7 cellular contexts compared by ENCODE assay signal in the genomic region with DNA sequence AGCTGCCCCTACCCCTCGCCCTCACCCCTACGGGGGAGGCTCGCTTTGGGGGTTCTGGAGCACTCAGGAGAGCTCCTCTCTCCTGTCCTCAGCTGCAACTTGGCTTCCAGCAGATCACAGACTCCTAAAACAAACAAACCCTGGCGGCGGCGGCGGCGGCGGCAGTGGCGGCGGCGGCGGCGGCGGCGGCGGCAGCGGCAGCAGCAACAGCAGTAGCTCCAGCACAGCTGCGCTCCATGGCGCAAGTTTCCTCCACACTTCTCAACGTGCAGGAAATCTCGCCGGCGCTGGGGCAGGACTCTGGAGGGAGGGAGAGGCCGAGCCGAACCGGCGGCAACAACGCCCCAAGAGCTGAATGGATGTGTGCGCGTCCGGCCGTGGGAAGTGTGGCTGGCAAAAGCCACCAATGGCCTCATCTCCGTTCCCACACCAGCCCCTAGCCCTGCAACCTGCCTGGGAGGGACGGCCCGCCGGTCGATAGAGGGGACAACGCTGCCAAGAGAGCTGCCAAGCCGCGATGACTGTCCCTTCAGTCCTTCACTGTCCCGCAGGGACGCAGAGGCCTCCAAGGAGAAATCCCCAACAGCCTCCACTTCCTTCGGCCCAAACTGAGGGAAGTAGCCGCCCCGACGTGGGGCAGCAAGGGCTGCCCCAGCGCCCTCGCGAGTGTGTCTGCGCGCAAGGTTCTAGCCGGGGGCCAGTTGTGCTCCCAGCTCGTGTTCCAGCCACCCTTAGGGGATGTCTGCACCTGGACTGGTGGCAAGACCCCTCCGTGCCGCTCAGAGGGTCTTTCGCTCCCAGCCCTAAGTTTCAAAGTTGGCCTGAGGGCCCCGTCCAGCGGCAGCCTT. TPM values are rescaled to one million over a fixed set of nuclear protein-coding genes. Genes with fewer than 3 reads are reported as not detected.
DNase-seq lines count a peak whose midpoint lies in the region; ATAC-seq and TF ChIP-seq lines count a peak whose summit lies in the region.

No MANE protein-coding gene starts in this region.

- H3K9me1 ChIP-seq in IMR-90 (ENCODE audit: insufficient read depth, low read length) = no peaks in the 10 kb centered on the region

- H3K9me3 ChIP-seq in IMR-90 (ENCODE audit: control insufficient read depth, insufficient read depth, low read length) (no peaks in the 10 kb centered on the region), mammary epithelial cell (replicated peaks; ENCODE audit: insufficient read depth, low read length) (no peaks in the 10 kb centered on the region), suprapubic skin (no peaks in the 10 kb centered on the region)
- H3K9me3 ChIP-seq in CD8-positive, alpha-beta memory T cell (ENCODE audit: low read length) = no peaks in the 10 kb centered on the region

- H4K91ac ChIP-seq in IMR-90 (ENCODE audit: insufficient read depth, low read depth, low read length) = no peak overlapping the region

- H3K4me1 ChIP-seq in IMR-90 (ENCODE audit: control insufficient read depth, insufficient read depth, low read length) (no peaks in the 10 kb centered on the region), mammary epithelial cell (ENCODE audit: insufficient read depth, low read length) (peaks cover 7% of the 10 kb centered on the region), suprapubic skin (peaks cover 3% of the 10 kb centered on the region)
- no peaks in the 10 kb centered on the region for H3K4me1 ChIP-seq in CD8-positive, alpha-beta memory T cell (ENCODE audit: insufficient read depth, low read length)

- no peak overlapping the region for H2BK5ac ChIP-seq in IMR-90 (ENCODE audit: low read depth, low read length, poor library complexity, severe bottlenecking)

- CTCF ChIA-PET in IMR-90 (lab: Yijun Ruan, JAX) = no interaction called here
- CTCF ChIA-PET in mammary epithelial cell (lab: Charles Lee; ENCODE audit: low non-redundant PET) = no interaction called here
- CTCF ChIA-PET in CD8-positive, alpha-beta memory T cell (lab: Charles Lee) = no interaction called here

- no peak overlapping the region for H2AK5ac ChIP-seq in IMR-90 (ENCODE audit: low read depth, low read length)

- H3K4ac ChIP-seq in IMR-90 (ENCODE audit: low read depth, low read length) = no peak overlapping the region; the same call in 1 of the 2 replicates

- BruUV-seq in IMR-90 (replicated peaks; lab: Mats Ljungman, UMichigan) (no TSS peak), mammary epithelial cell (replicated peaks; lab: Mats Ljungman, UMichigan) (no TSS peak)

- no peaks in the 10 kb centered on the region for H4K20me1 ChIP-seq in IMR-90 (ENCODE audit: insufficient read depth, low read length)
- H4K20me1 ChIP-seq in mammary epithelial cell (ENCODE audit: insufficient read depth, low read length) = no peaks in the 10 kb centered on the region

- no peak overlapping the region for H3K4me3 Mint-ChIP-seq in CD8-positive, alpha-beta memory T cell

- no peaks in the 10 kb centered on the region for H3K79me1 ChIP-seq in IMR-90 (ENCODE audit: low read depth in 1 of 2, low read length in 2 of 2)

- H3K4me2 ChIP-seq in IMR-90 (ENCODE audit: low read depth, low read length) (peak overlapping the region; percentile 82), mammary epithelial cell (ENCODE audit: insufficient read depth, low read depth, low read length) (peak overlapping the region; percentile 90)

- H3K27me3 ChIP-seq in IMR-90 (ENCODE audit: control insufficient read depth, insufficient read depth, low read length) = no peaks in the 10 kb centered on the region; the same call in 1 of the 2 replicates
- H3K27me3 ChIP-seq in mammary epithelial cell (ENCODE audit: insufficient read depth, low read length) = no peaks in the 10 kb centered on the region
- H3K27me3 ChIP-seq in kidney epithelial cell (ENCODE audit: control insufficient read depth, insufficient read depth, low read length) = no peaks in the 10 kb centered on the region
- H3K27me3 ChIP-seq in suprapubic skin = no peaks in the 10 kb centered on the region
- no peaks in the 10 kb centered on the region for H3K27me3 ChIP-seq in CD8-positive, alpha-beta memory T cell (ENCODE audit: insufficient read depth, low read length, poor library complexity, severe bottlenecking)

- no peak for TF ChIP-seq POLR2A in IMR-90 (IDR thresholded peaks at IDR 0.05; ENCODE audit: low read depth, low read length)
- no peak for TF ChIP-seq POLR2A in suprapubic skin (IDR thresholded peaks at IDR 0.05)

- H3K18ac ChIP-seq in IMR-90 (ENCODE audit: low read depth, low read length) = no peak overlapping the region

- TF ChIP-seq EP300 in suprapubic skin (IDR thresholded peaks at IDR 0.05) = no peak

- H3K56ac ChIP-seq in IMR-90 (ENCODE audit: extremely low read depth, insufficient read depth, low read length) = no peak overlapping the region

- H3K9me3 Mint-ChIP-seq in CD8-positive, alpha-beta memory T cell = peaks cover 0 to 1% (median 0%) of the 10 kb centered on the region in 5 donors

- H3K27ac Mint-ChIP-seq in CD8-positive, alpha-beta memory T cell = no peak overlapping the region

- TF ChIP-seq RAD21 in IMR-90 (IDR thresholded peaks at IDR 0.05; ENCODE audit: low read length) = no peak

- H4K8ac ChIP-seq in IMR-90 (ENCODE audit: low read depth in 2 of 2, low read length in 2 of 2) = no peak overlapping the region; a peak in 1 of 4 replicates

- ATAC-seq in IMR-90 (ENCODE audit: low read depth) (peak; percentile 61), GM21576 (IDR thresholded peaks at IDR 0.05; ENCODE audit: unreplicated experiment) (no peak)

- H3K36me3 Mint-ChIP-seq in CD8-positive, alpha-beta memory T cell = no peaks in the 10 kb centered on the region

- H3K4me3 ChIP-seq in IMR-90 (ENCODE audit: insufficient read depth, low read depth, low read length) (peak overlapping the region; percentile 50), mammary epithelial cell (replicated peaks in 1 of 3; ENCODE audit: insufficient read depth in 1 of 3, low read depth in 2 of 3, low read length in 3 of 3) (peak overlapping the region; percentile 19 to 54 (median 39)), kidney epithelial cell (ENCODE audit: low read depth, low read length) (peak overlapping the region; percentile 54), suprapubic skin (peak overlapping the region; percentile 56)
- H3K4me3 ChIP-seq in CD8-positive, alpha-beta memory T cell (ENCODE audit: low read length) = no peak overlapping the region

- H3K36me3 ChIP-seq in IMR-90 (ENCODE audit: control insufficient read depth, insufficient read depth, low read length) (no peaks in the 10 kb centered on the region), mammary epithelial cell (ENCODE audit: insufficient read depth, low read length) (no peaks in the 10 kb centered on the region), kidney epithelial cell (ENCODE audit: control insufficient read depth, insufficient read depth, low read length) (no peaks in the 10 kb centered on the region), suprapubic skin (no peaks in the 10 kb centered on the region)
- H3K36me3 ChIP-seq in CD8-positive, alpha-beta memory T cell (ENCODE audit: insufficient read depth, low read length) = no peaks in the 10 kb centered on the region

- H3K9ac ChIP-seq in IMR-90 (ENCODE audit: low read depth, low read length) (peak overlapping the region; percentile 20), mammary epithelial cell (ENCODE audit: insufficient read depth, low read length) (no peak overlapping the region)

- no peak overlapping the region for H3K23ac ChIP-seq in IMR-90 (ENCODE audit: low read depth, low read length)

- H2BK120ac ChIP-seq in IMR-90 (ENCODE audit: low read depth, low read length) = no peak overlapping the region

- H2BK15ac ChIP-seq in IMR-90 (ENCODE audit: low read depth, low read length) = no peak overlapping the region

- no peaks in the 10 kb centered on the region for H3K79me2 ChIP-seq in mammary epithelial cell (ENCODE audit: insufficient read depth, low read length)

- H2AK9ac ChIP-seq in IMR-90 (replicated peaks; ENCODE audit: low read depth, low read length, poor library complexity) = peak overlapping the region; percentile 20

- dilution Hi-C loops in IMR-90 (cut with HindIII; ENCODE audit: low sequenced_read_pairs, unreplicated experiment) (no loop called here), mammary epithelial cell (cut with HindIII; ENCODE audit: low sequenced_read_pairs) (no loop called here)

- intact Hi-C loops in IMR-90 (cut with micrococcal nuclease) (loop anchor here (5.0 kb wide), 2 partner anchors 89 to 116 kb away; no protein-coding TSS in a partner anchor), mammary epithelial cell (cut with micrococcal nuclease) (loop anchor here (1.0 to 2.0 kb wide), 2 partner anchors 14 to 90 kb away; no protein-coding TSS in a partner anchor)

- WGBS in IMR-90 (ENCODE audit: extremely low coverage in 2 of 2, insufficient read length in 1 of 2), 2 experiments = 26% methylated on average over 6 of the region's 59 CpGs; no CpG with 5 or more reads in 1 of the 2 experiments
- 62% methylated on average over 22 of the region's 59 CpGs for WGBS in mammary epithelial cell (ENCODE audit: low coverage, missing lambda C conversion rate)
- WGBS in suprapubic skin = 30% methylated on average over 15 of the region's 59 CpGs

- DNase-seq in IMR-90 = peak; percentile 46
- peak; percentile 38 for DNase-seq in mammary epithelial cell
- DNase-seq in kidney epithelial cell (ENCODE audit: low read depth) = no peak
- peak in 1 of 2 donors; percentile 59 for DNase-seq in suprapubic skin (ENCODE audit: low spot score in 2 of 2)
- no peak for DNase-seq in middle frontal gyrus (ENCODE audit: extremely low spot score, low spot score)
- DNase-seq in CD8-positive, alpha-beta memory T cell = no peak

- no peak for TF ChIP-seq CTCF in IMR-90 (conservative IDR thresholded peaks at IDR 0.05; ENCODE audit: low read depth, low read length)
- no peak for TF ChIP-seq CTCF in mammary epithelial cell (conservative IDR thresholded peaks at IDR 0.05 in 1 of 2, IDR thresholded peaks at IDR 0.05 in 1 of 2; ENCODE audit: extremely low read depth in 1 of 2, insufficient read depth in 1 of 2, low read depth in 1 of 2, low read length in 2 of 2)
- no peak for TF ChIP-seq CTCF in kidney epithelial cell (IDR thresholded peaks at IDR 0.05; ENCODE audit: insufficient read depth, low read length, poor library complexity, severe bottlenecking)
- no peak for TF ChIP-seq CTCF in suprapubic skin (IDR thresholded peaks at IDR 0.05)

- H2AFZ ChIP-seq in IMR-90 (replicated peaks; ENCODE audit: low read length, poor library complexity) = peak overlapping the region; percentile 86
- H2AFZ ChIP-seq in mammary epithelial cell (ENCODE audit: low read depth, low read length) = peak overlapping the region; percentile 92

- H4K5ac ChIP-seq in IMR-90 (ENCODE audit: low read depth, low read length) = no peak overlapping the region

- POLR2A ChIA-PET in IMR-90 (lab: Charles Lee; ENCODE audit: unreplicated experiment) = no interaction called here
- POLR2A ChIA-PET in CD8-positive, alpha-beta memory T cell (lab: Charles Lee) = no interaction called here

- no peak overlapping the region for H2BK20ac ChIP-seq in IMR-90 (ENCODE audit: low read depth, low read length)

- peaks cover 0 to 1% (median 0%) of the 10 kb centered on the region in 3 donors for H3K4me1 Mint-ChIP-seq in CD8-positive, alpha-beta memory T cell

- H3K27me3 Mint-ChIP-seq in CD8-positive, alpha-beta memory T cell = peaks cover 21 to 47% of the 10 kb centered on the region in 2 donors

- in situ Hi-C loops in IMR-90 (cut with MboI; ENCODE audit: low sequenced_read_pairs) = no loop called here
- in situ Hi-C loops in mammary epithelial cell (cut with MboI; ENCODE audit: low sequenced_read_pairs in 2 of 2) = no loop called here

- H3K27ac ChIP-seq in IMR-90 (ENCODE audit: insufficient read depth, low read length) (no peak overlapping the region; the same call in 1 of the 2 replicates), mammary epithelial cell (ENCODE audit: insufficient read depth, low read depth, low read length) (peak overlapping the region; percentile 13), suprapubic skin (no peak overlapping the region)
- H3K27ac ChIP-seq in CD8-positive, alpha-beta memory T cell (ENCODE audit: low read depth, low read length) = no peak overlapping the region

- H3K14ac ChIP-seq in IMR-90 (replicated peaks; ENCODE audit: low read depth, low read length) = no peak overlapping the region

RNA-seq across cellular contexts. Expression of a gene that starts 0.8 kb away (rescaled TPM):
- total RNA-seq in IMR-90 (2012; rRNA removed) (2.2 TPM in 2 replicates), mammary epithelial cell (1 to 10 TPM; 2.8 to 7.0 TPM), kidney epithelial cell (6.1 and 7.5 TPM in 2 replicates), suprapubic skin (1 to 10 TPM; 2.3 to 10.0 (median 4.4) TPM)
- polyA plus RNA-seq in IMR-90 (2012; rRNA removed) (1.0 and 1.3 TPM in 2 replicates), mammary epithelial cell (1.7 TPM)
- polyA plus RNA-seq in IMR-90 (2012; cell fraction: cytosol; rRNA removed) = 0.34 and 0.42 TPM in 2 replicates
- 1.1 and 2.3 TPM in 2 replicates for polyA plus RNA-seq in IMR-90 (2012; cell fraction: nucleus; rRNA removed; ENCODE audit: low replicate concordance)
- 3.2 TPM for polyA minus RNA-seq in mammary epithelial cell
- not detected for total RNA-seq in CD8-positive, alpha-beta memory T cell
- polyA plus RNA-seq in CD8-positive, alpha-beta memory T cell = not detected

Comparison
In these comparisons a context has a peak if more than half of its experiments do, and no peak if none do; other contexts are left out.
1. DNase-seq: peak in IMR-90 (single experiment) and mammary epithelial cell (single experiment); none in kidney epithelial cell (single experiment), middle frontal gyrus (single experiment) and CD8-positive, alpha-beta memory T cell (0 of 5).